11 cellular contexts compared by ENCODE assay signal in genomic region chr6:45494734-45495133, GRCh38.
DNase-seq lines count a peak whose midpoint lies in the region; ATAC-seq and TF ChIP-seq lines count a peak whose summit lies in the region.
"Had no signal": no experiment of that assay in that cellular context is flagged by ENCODE, and none has a peak within 500 bp of the region (broad histone marks: within the 10 kb centered on the region; RNA-seq: fewer than 3 reads in every experiment).

No MANE protein-coding gene starts in this region.

- H3K36me3 ChIP-seq in neutrophil (peaks cover 7% of the 10 kb centered on the region), ovary (no peaks in the 10 kb centered on the region)
- H3K36me3 ChIP-seq: ascending aorta had no signal

- no peak for TF ChIP-seq CTCF in activated CD8-positive, alpha-beta T cell treated with anti-CD3 and anti-CD28 coated beads for 36 hours (IDR thresholded peaks at IDR 0.05)
- TF ChIP-seq CTCF in neutrophil (IDR thresholded peaks at IDR 0.05) (no peak), ovary (IDR thresholded peaks at IDR 0.05) (no peak)

- H3K27me3 ChIP-seq in neutrophil (no peaks in the 10 kb centered on the region), ovary (no peaks in the 10 kb centered on the region)
- H3K27me3 ChIP-seq: ascending aorta had no signal

- TF ChIP-seq EP300 in ovary (IDR thresholded peaks at IDR 0.05): no peak

- 75 to 91% (median 91%) methylated on average over 3 of the region's 3 CpGs for WGBS in ovary, 3 donors

- H3K27ac ChIP-seq in neutrophil (peak overlapping the region; percentile 84), ovary (no peak overlapping the region)
- H3K27ac ChIP-seq: ascending aorta had no signal

- peak; percentile 61 for ATAC-seq in activated CD8-positive, alpha-beta T cell treated with anti-CD3 and anti-CD28 coated beads for 36 hours
- no peak for ATAC-seq in GM18867 (IDR thresholded peaks at IDR 0.05; ENCODE audit: unreplicated experiment)
- ATAC-seq: Right ventricle myocardium inferior had no signal

- H3K27me3 Mint-ChIP-seq in activated naive CD4-positive, alpha-beta T cell treated with anti-CD3 and anti-CD28 coated beads, Interleukin-2, amount 10 ng/mL, durations not matched to agents 7 days and 5 days: no peaks in the 10 kb centered on the region
- H3K27me3 Mint-ChIP-seq in activated CD8-positive, alpha-beta T cell treated with anti-CD3 and anti-CD28 coated beads for 36 hours: no peaks in the 10 kb centered on the region

- peaks cover 3% of the 10 kb centered on the region for H3K36me3 Mint-ChIP-seq in activated naive CD4-positive, alpha-beta T cell treated with anti-CD3 and anti-CD28 coated beads, Interleukin-2, amount 10 ng/mL, durations not matched to agents 7 days and 5 days
- peaks cover 23% of the 10 kb centered on the region for H3K36me3 Mint-ChIP-seq in activated CD8-positive, alpha-beta T cell treated with anti-CD3 and anti-CD28 coated beads for 36 hours (ENCODE audit: low read depth)

- no peak for TF ChIP-seq POLR2A in ovary (IDR thresholded peaks at IDR 0.05)

- POLR2A ChIA-PET in activated CD8-positive, alpha-beta T cell treated with anti-CD3 and anti-CD28 coated beads for 36 hours (lab: Charles Lee): interaction anchor here (0.6 to 1.6 kb wide), 5 partner anchors 9 to 182 kb away, joined by 3 to 4 read pairs (median 3); no protein-coding TSS in a partner anchor

- peaks cover 42% of the 10 kb centered on the region for H3K4me1 Mint-ChIP-seq in activated naive CD4-positive, alpha-beta T cell treated with anti-CD3 and anti-CD28 coated beads, Interleukin-2, amount 10 ng/mL, durations not matched to agents 7 days and 5 days
- peaks cover 41% of the 10 kb centered on the region for H3K4me1 Mint-ChIP-seq in activated CD8-positive, alpha-beta T cell treated with anti-CD3 and anti-CD28 coated beads for 36 hours (ENCODE audit: low read depth)

- intact Hi-C loops in activated CD8-positive, alpha-beta T cell treated with anti-CD3 and anti-CD28 coated beads for 36 hours (cut with micrococcal nuclease): no loop called here
- intact Hi-C loops in ovary (cut with DNase I): no loop called here

- H3K27ac Mint-ChIP-seq in activated naive CD4-positive, alpha-beta T cell treated with anti-CD3 and anti-CD28 coated beads, Interleukin-2, amount 10 ng/mL, durations not matched to agents 7 days and 5 days: peak overlapping the region; percentile 6
- no peak overlapping the region for H3K27ac Mint-ChIP-seq in activated CD8-positive, alpha-beta T cell treated with anti-CD3 and anti-CD28 coated beads for 36 hours

- no peak overlapping the region for H3K4me3 ChIP-seq in neutrophil (ENCODE audit: low read depth in 1 of 2, low read length in 1 of 2)
- H3K4me3 ChIP-seq in ovary: no peak overlapping the region
- H3K4me3 ChIP-seq: ascending aorta had no signal

- peaks cover 3% of the 10 kb centered on the region for H3K9me3 Mint-ChIP-seq in activated naive CD4-positive, alpha-beta T cell treated with anti-CD3 and anti-CD28 coated beads, Interleukin-2, amount 10 ng/mL, durations not matched to agents 7 days and 5 days
- no peaks in the 10 kb centered on the region for H3K9me3 Mint-ChIP-seq in activated CD8-positive, alpha-beta T cell treated with anti-CD3 and anti-CD28 coated beads for 36 hours

- DNase-seq in activated naive CD4-positive, alpha-beta T cell treated with anti-CD3 and anti-CD28 coated beads, Interleukin-2, amount 10 ng/mL, durations not matched to agents 7 days and 5 days: peak; percentile 37
- no peak for DNase-seq in activated naive CD4-positive, alpha-beta T cell (lab: John Stamatoyannopoulos, UW)
- DNase-seq in MV-4-11 (lab: John Stamatoyannopoulos, UW) (peak; percentile 54), activated gamma-delta T cell treated with Interleukin-2 at 50 U/mL for 16 hours (no peak), ovary (no peak)
- DNase-seq in activated CD8-positive, alpha-beta T cell treated with anti-CD3 and anti-CD28 coated beads for 36 hours: peak; percentile 34
- DNase-seq: cortex of kidney had no signal

- CTCF ChIA-PET in activated naive CD4-positive, alpha-beta T cell treated with anti-CD3 and anti-CD28 coated beads, Interleukin-2, amount 10 ng/mL, durations not matched to agents 7 days and 5 days (lab: Charles Lee): interaction anchor here (1.1 kb wide), 1 partner anchor 13 kb away, joined by 3 read pairs; no protein-coding TSS in a partner anchor
- CTCF ChIA-PET in activated CD8-positive, alpha-beta T cell treated with anti-CD3 and anti-CD28 coated beads for 36 hours (lab: Charles Lee): interaction anchor here (1.0 to 1.4 kb wide), 2 partner anchors 14 to 220 kb away, joined by 3 read pairs; no protein-coding TSS in a partner anchor

- H3K4me1 ChIP-seq in neutrophil (ENCODE audit: control insufficient read depth in 1 of 2, insufficient read depth in 1 of 2, low read depth in 1 of 2, low read length in 1 of 2) (peaks cover 53 to 54% of the 10 kb centered on the region in 2 experiments), ovary (ENCODE audit: insufficient read depth) (no peaks in the 10 kb centered on the region)
- H3K4me1 ChIP-seq: ascending aorta had no signal

- no peak overlapping the region for H3K4me3 Mint-ChIP-seq in activated naive CD4-positive, alpha-beta T cell treated with anti-CD3 and anti-CD28 coated beads, Interleukin-2, amount 10 ng/mL, durations not matched to agents 7 days and 5 days
- no peak overlapping the region for H3K4me3 Mint-ChIP-seq in activated CD8-positive, alpha-beta T cell treated with anti-CD3 and anti-CD28 coated beads for 36 hours

- H3K9me3 ChIP-seq in neutrophil: no peaks in the 10 kb centered on the region
- no peaks in the 10 kb centered on the region for H3K9me3 ChIP-seq in ovary
- H3K9me3 ChIP-seq: ascending aorta had no signal

Comparison
In these comparisons a context has a peak if more than half of its experiments do, and no peak if none do; other contexts are left out.
1. DNase-seq: peak in activated naive CD4-positive, alpha-beta T cell treated with anti-CD3 and anti-CD28 coated beads, Interleukin-2, amount 10 ng/mL, durations not matched to agents 7 days and 5 days (single experiment), MV-4-11 (single experiment) and activated CD8-positive, alpha-beta T cell treated with anti-CD3 and anti-CD28 coated beads for 36 hours (single experiment); none in activated naive CD4-positive, alpha-beta T cell (0 of 4), activated gamma-delta T cell treated with Interleukin-2 at 50 U/mL for 16 hours (single experiment) and ovary (0 of 5).